In the genomic region with DNA sequence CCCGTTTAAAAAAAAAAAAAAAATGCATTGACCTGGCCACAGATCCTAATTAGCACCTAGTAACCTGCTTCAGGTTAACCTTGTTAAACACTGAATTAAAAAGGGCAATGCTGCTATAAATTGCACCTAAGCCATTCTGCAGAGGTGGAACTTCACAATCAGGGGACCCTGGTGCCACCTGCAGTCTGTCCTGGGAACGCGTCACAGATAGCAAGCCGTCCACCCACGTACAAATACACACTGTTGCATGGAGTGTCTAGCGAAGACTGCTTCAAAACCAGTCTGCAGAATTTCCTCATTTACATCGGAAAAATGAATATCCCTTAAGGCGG, we compare ENCODE assay signal across 8 cellular contexts.
DNase-seq lines count a peak whose midpoint lies in the region; ATAC-seq and TF ChIP-seq lines count a peak whose summit lies in the region.

No MANE protein-coding gene starts in this region.

- ATAC-seq in GM21367 (IDR thresholded peaks at IDR 0.05; ENCODE audit: unreplicated experiment), result peak; percentile 74
- peak; percentile 67 for ATAC-seq in HG03565 (IDR thresholded peaks at IDR 0.05; ENCODE audit: unreplicated experiment)

- H3K27me3 ChIP-seq in GM06990 (replicated peaks; ENCODE audit: control insufficient read depth, insufficient read depth, low read length) (no peaks in the 10 kb centered on the region), SJCRH30 (no peaks in the 10 kb centered on the region), ectodermal cell (ENCODE audit: control insufficient read depth, insufficient read depth, low read length, poor library complexity, severe bottlenecking) (peaks cover 24% of the 10 kb centered on the region), mononuclear cell (ENCODE audit: insufficient read depth, low read length) (peaks cover 2% of the 10 kb centered on the region)

- DNase-seq in GM06990 (ENCODE audit: extremely low read depth, insufficient read length) (no peak), SJCRH30 (no peak), type B pancreatic cell (ENCODE audit: extremely low spot score, unreplicated experiment) (no peak), ureter (ENCODE audit: low spot score) (no peak)

- H3K4me1 ChIP-seq in SJCRH30 (peaks cover 35% of the 10 kb centered on the region), ectodermal cell (ENCODE audit: control insufficient read depth, insufficient read depth, low read length) (peaks cover 34% of the 10 kb centered on the region), mononuclear cell (ENCODE audit: insufficient read depth, low read length) (peaks cover 25% of the 10 kb centered on the region)

- TF ChIP-seq CTCF in GM06990 (IDR thresholded peaks at IDR 0.05; ENCODE audit: insufficient read depth, low read length, poor library complexity, severe bottlenecking) (peak; percentile 65), type B pancreatic cell (conservative IDR thresholded peaks at IDR 0.05) (peak; percentile 43)

- H3K9me3 Mint-ChIP-seq in type B pancreatic cell, result peaks cover 3% of the 10 kb centered on the region

- peak overlapping the region; percentile 67 for H3K4me3 ChIP-seq in GM06990 (replicated peaks; ENCODE audit: low read depth, low read length)
- H3K4me3 ChIP-seq in SJCRH30, result peak overlapping the region; percentile 39
- peak overlapping the region; percentile 59 for H3K4me3 ChIP-seq in ectodermal cell (ENCODE audit: insufficient read depth, low read depth, low read length)
- peak overlapping the region; percentile 51 for H3K4me3 ChIP-seq in mononuclear cell (ENCODE audit: low read length)

- H3K36me3 ChIP-seq in GM06990 (ENCODE audit: control insufficient read depth, insufficient read depth, low read length), result no peaks in the 10 kb centered on the region
- H3K36me3 ChIP-seq in SJCRH30, result no peaks in the 10 kb centered on the region
- no peaks in the 10 kb centered on the region for H3K36me3 ChIP-seq in ectodermal cell (ENCODE audit: control insufficient read depth, insufficient read depth, low read length)

- peaks cover 45% of the 10 kb centered on the region for H3K27me3 Mint-ChIP-seq in type B pancreatic cell

- H3K27ac Mint-ChIP-seq in type B pancreatic cell, result peak overlapping the region; percentile 90

- H3K9me3 ChIP-seq in SJCRH30 (replicated peaks) (no peaks in the 10 kb centered on the region), ectodermal cell (ENCODE audit: control insufficient read depth, low read length) (no peaks in the 10 kb centered on the region), mononuclear cell (ENCODE audit: low read depth, low read length) (peaks cover 6% of the 10 kb centered on the region)

- WGBS in ectodermal cell, 2 experiments, result 2% methylated on average over 8 of the region's 8 CpGs

- peak overlapping the region; percentile 94 for H3K4me3 Mint-ChIP-seq in type B pancreatic cell

- H3K27ac ChIP-seq in SJCRH30, result peak overlapping the region; percentile 19; the same call in 1 of the 2 replicates
- H3K27ac ChIP-seq in ectodermal cell (ENCODE audit: insufficient read depth, low read depth, low read length, poor library complexity, severe bottlenecking), result no peak overlapping the region

- H3K36me3 Mint-ChIP-seq in type B pancreatic cell, result no peaks in the 10 kb centered on the region

- H3K4me1 Mint-ChIP-seq in type B pancreatic cell (ENCODE audit: unreplicated experiment), result peaks cover 21% of the 10 kb centered on the region
